Comparison of ENCODE assay signal across 24 cellular contexts in the genomic region with DNA sequence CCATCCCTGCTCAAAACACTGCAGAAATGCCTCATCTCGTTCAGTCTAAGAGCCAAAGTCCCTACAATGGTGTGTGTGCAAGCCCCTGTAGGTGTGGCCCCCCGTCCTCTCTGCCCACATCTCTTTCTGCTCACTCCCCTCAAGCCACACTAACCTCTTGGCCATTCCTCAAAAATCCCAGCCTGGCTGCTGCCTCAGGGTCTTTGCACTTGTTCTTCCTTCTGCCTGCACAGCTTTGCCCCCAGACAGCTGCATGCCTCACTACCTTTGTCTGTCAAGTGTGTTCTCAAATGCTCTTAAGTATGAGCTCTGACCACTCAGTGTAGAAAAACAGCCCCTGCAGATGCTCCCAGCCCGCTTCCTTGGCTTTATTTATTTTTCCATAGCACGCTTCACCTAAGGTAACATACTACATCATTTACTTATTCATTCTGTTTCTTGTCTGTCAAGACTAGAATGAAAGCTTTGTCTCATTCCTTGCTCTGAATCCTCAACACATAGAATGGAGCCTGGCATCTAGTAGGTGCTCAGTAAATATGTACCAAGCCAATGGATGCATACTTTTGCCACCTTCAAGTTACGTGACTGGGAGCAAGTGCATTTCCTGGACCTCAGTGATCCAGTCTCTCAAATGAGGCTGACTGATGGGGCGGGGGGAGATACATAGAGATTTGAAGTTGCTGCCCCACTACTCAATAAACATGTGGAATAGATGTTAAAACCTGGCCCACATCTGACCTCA. TPM values are rescaled to one million over a fixed set of nuclear protein-coding genes. Genes with fewer than 3 reads are reported as not detected.
DNase-seq lines count a peak whose midpoint lies in the region; ATAC-seq and TF ChIP-seq lines count a peak whose summit lies in the region.
"Had no signal": no experiment of that assay in that cellular context is flagged by ENCODE, and none has a peak within 500 bp of the region (broad histone marks: within the 10 kb centered on the region; RNA-seq: fewer than 3 reads in every experiment).

No MANE protein-coding gene starts in this region.

- intact Hi-C loops in heart right ventricle (cut with DNase I): no loop called here
- intact Hi-C loops in left cardiac atrium (cut with DNase I): no loop called here
- intact Hi-C loops in esophagus squamous epithelium (cut with DNase I): no loop called here

- peaks cover 51% of the 10 kb centered on the region for H3K4me1 Mint-ChIP-seq in type B pancreatic cell (ENCODE audit: unreplicated experiment)

- H4K20me1 ChIP-seq in osteoblast (ENCODE audit: insufficient read depth, low read length): peaks cover 50% of the 10 kb centered on the region

- H3K27ac ChIP-seq in heart right ventricle: peak overlapping the region in 6 of 10 donors; percentile 5 to 59 (median 44)
- H3K27ac ChIP-seq in RWPE2 (ENCODE audit: poor library complexity, severe bottlenecking): peak overlapping the region; percentile 30
- peak overlapping the region in 3 of 4 donors; percentile 23 to 62 (median 60) for H3K27ac ChIP-seq in esophagus squamous epithelium
- no peak overlapping the region for H3K27ac ChIP-seq in osteoblast (ENCODE audit: low read depth, low read length)
- H3K27ac ChIP-seq: HL-60 had no signal

- peaks cover under 1 to 77% (median 27%) of the 10 kb centered on the region in 9 donors for H3K4me1 ChIP-seq in heart right ventricle
- H3K4me1 ChIP-seq in RWPE2 (ENCODE audit: insufficient read depth, poor library complexity, severe bottlenecking): peaks cover 15% of the 10 kb centered on the region
- H3K4me1 ChIP-seq in esophagus squamous epithelium: peaks cover 41 to 88% (median 43%) of the 10 kb centered on the region in 3 donors
- peaks cover 14% of the 10 kb centered on the region for H3K4me1 ChIP-seq in osteoblast (ENCODE audit: insufficient read depth, low read length)

- H3K27me3 Mint-ChIP-seq in type B pancreatic cell: peaks cover 3% of the 10 kb centered on the region

- no peak for TF ChIP-seq POLR2A in esophagus squamous epithelium (IDR thresholded peaks at IDR 0.05)

- ATAC-seq in heart right ventricle: no peak
- ATAC-seq in left cardiac atrium: no peak
- no peak for ATAC-seq in RWPE2 (ENCODE audit: low read depth)
- ATAC-seq: activated CD8-positive, alpha-beta memory T cell treated with anti-CD3 and anti-CD28 coated beads, Interleukin-2, amount 10 ng/mL, durations not matched to agents 7 days and 5 days; activated T-cell treated with anti-CD3 and anti-CD28 coated beads, Interleukin-2, amount 50 U/mL, for 72 hours had no signal

- H3K4me3 Mint-ChIP-seq in type B pancreatic cell: peak overlapping the region; percentile 16
- H3K4me3 Mint-ChIP-seq: activated CD8-positive, alpha-beta memory T cell treated with anti-CD3 and anti-CD28 coated beads, Interleukin-2, amount 10 ng/mL, durations not matched to agents 7 days and 5 days; activated T-cell treated with anti-CD3 and anti-CD28 coated beads, Interleukin-2, amount 50 U/mL, for 72 hours; mesothelial cell of epicardium had no signal

- no peak overlapping the region for H2AFZ ChIP-seq in osteoblast (ENCODE audit: low read length)

- H3K4me2 ChIP-seq in osteoblast (ENCODE audit: insufficient read depth, low read length): no peak overlapping the region

- peaks cover 14% of the 10 kb centered on the region for H3K36me3 Mint-ChIP-seq in type B pancreatic cell
- H3K36me3 Mint-ChIP-seq: activated CD8-positive, alpha-beta memory T cell treated with anti-CD3 and anti-CD28 coated beads, Interleukin-2, amount 10 ng/mL, durations not matched to agents 7 days and 5 days had no signal

- H3K36me3 ChIP-seq in heart right ventricle: no peaks in the 10 kb centered on the region
- H3K36me3 ChIP-seq in RWPE2 (ENCODE audit: low read depth): peaks cover 8% of the 10 kb centered on the region
- no peaks in the 10 kb centered on the region for H3K36me3 ChIP-seq in esophagus squamous epithelium
- no peaks in the 10 kb centered on the region for H3K36me3 ChIP-seq in osteoblast (ENCODE audit: insufficient read depth, low read length)
- H3K36me3 ChIP-seq: suprapubic skin had no signal

- TF ChIP-seq CTCF in heart right ventricle (IDR thresholded peaks at IDR 0.05) (no peak), RWPE2 (IDR thresholded peaks at IDR 0.05; ENCODE audit: poor library complexity, severe bottlenecking) (no peak), esophagus squamous epithelium (IDR thresholded peaks at IDR 0.05) (no peak), type B pancreatic cell (conservative IDR thresholded peaks at IDR 0.05) (no peak), osteoblast (IDR thresholded peaks at IDR 0.05; ENCODE audit: extremely low read depth, low read depth, low read length) (no peak)

- no peaks in the 10 kb centered on the region for H3K9me3 Mint-ChIP-seq in type B pancreatic cell
- H3K9me3 Mint-ChIP-seq: activated T-cell treated with anti-CD3 and anti-CD28 coated beads, Interleukin-2, amount 50 U/mL, for 72 hours; mesothelial cell of epicardium had no signal

- H3K79me2 ChIP-seq in osteoblast (ENCODE audit: insufficient read depth, low read length): peaks cover 81% of the 10 kb centered on the region

- H3K4me3 ChIP-seq in heart right ventricle (no peak overlapping the region), RWPE2 (ENCODE audit: severe bottlenecking) (no peak overlapping the region), esophagus squamous epithelium (no peak overlapping the region), osteoblast (ENCODE audit: insufficient read depth, low read length) (no peak overlapping the region)
- H3K4me3 ChIP-seq: suprapubic skin had no signal

- peak overlapping the region; percentile 4 for H3K27ac Mint-ChIP-seq in type B pancreatic cell
- H3K27ac Mint-ChIP-seq: activated CD8-positive, alpha-beta memory T cell treated with anti-CD3 and anti-CD28 coated beads, Interleukin-2, amount 10 ng/mL, durations not matched to agents 7 days and 5 days; activated T-cell treated with anti-CD3 and anti-CD28 coated beads, Interleukin-2, amount 50 U/mL, for 72 hours; CD4-positive, alpha-beta memory T cell had no signal

- H3K27me3 ChIP-seq in heart right ventricle (peaks cover 0 to 29% (median 0%) of the 10 kb centered on the region in 7 donors), RWPE2 (ENCODE audit: insufficient read depth, poor library complexity, severe bottlenecking) (no peaks in the 10 kb centered on the region), esophagus squamous epithelium (peaks cover 0 to 12% (median 0%) of the 10 kb centered on the region in 4 donors), osteoblast (ENCODE audit: insufficient read depth, low read length) (no peaks in the 10 kb centered on the region)
- H3K27me3 ChIP-seq: suprapubic skin had no signal

- 92% methylated on average over 6 of the region's 6 CpGs for WGBS in heart right ventricle, 2 donors
- 75% methylated on average over 5 to 6 of the region's 6 CpGs for WGBS in esophagus squamous epithelium, 2 donors

- H3K9me3 ChIP-seq in heart right ventricle (no peaks in the 10 kb centered on the region), RWPE2 (ENCODE audit: severe bottlenecking) (no peaks in the 10 kb centered on the region), esophagus squamous epithelium (no peaks in the 10 kb centered on the region), osteoblast (ENCODE audit: low read depth, low read length) (no peaks in the 10 kb centered on the region)
- H3K9me3 ChIP-seq: suprapubic skin had no signal

- DNase-seq in heart right ventricle: no peak
- DNase-seq in left cardiac atrium: no peak
- DNase-seq in RWPE2 (ENCODE audit: low spot score): no peak
- DNase-seq in esophagus squamous epithelium (lab: John Stamatoyannopoulos, UW): no peak
- DNase-seq in type B pancreatic cell (ENCODE audit: extremely low spot score, unreplicated experiment): no peak
- no peak for DNase-seq in stimulated activated CD4-positive, alpha-beta T cell treated with anti-CD3 and anti-CD28 coated beads, Interleukin-4, amount 100 ng/mL, for 4 hours
- no peak for DNase-seq in dermis blood vessel endothelial cell
- DNase-seq in osteoblast (ENCODE audit: insufficient read length, low spot score, missing footprints): no peak
- DNase-seq: activated CD8-positive, alpha-beta memory T cell treated with anti-CD3 and anti-CD28 coated beads, Interleukin-2, amount 10 ng/mL, durations not matched to agents 7 days and 5 days; activated naive CD4-positive, alpha-beta T cell treated with Interleukin-2 at 50 U/mL for 16 hours; activated T-cell treated with anti-CD3 and anti-CD28 coated beads, Interleukin-2, amount 50 U/mL, for 72 hours; AML-193; CD4-positive, alpha-beta memory T cell; H7; head of caudate nucleus; Karpas-422; NCI-H2029; nucleus accumbens; Right ventricle myocardium superior; stimulated activated naive CD4-positive, alpha-beta T cell treated with Interleukin-2 at 50 U/mL for 16 hours; T-helper 2 cell had no signal

RNA-seq across cellular contexts. Expression of gene RAI1, which starts 38.1 kb away (rescaled TPM):
- total RNA-seq in heart right ventricle (10 to 100 TPM; 15.8 to 32.0 (median 20.9) TPM), left cardiac atrium (10 to 100 TPM; 22.4 to 32.3 TPM), esophagus squamous epithelium (10 to 100 TPM; 17.0 to 36.3 (median 22.3) TPM), type B pancreatic cell (ENCODE audit: low replicate concordance) (61.1 and 61.3 TPM in 2 replicates), dermis blood vessel endothelial cell (10.4 and 17.9 TPM in 2 replicates), osteoblast (14.4 and 15.6 TPM in 2 replicates)
- polyA plus RNA-seq in heart right ventricle: 10 to 100 TPM; 13.8 to 17.5 TPM
